Comparison of ENCODE assay signal across 22 cellular contexts in the genomic region with DNA sequence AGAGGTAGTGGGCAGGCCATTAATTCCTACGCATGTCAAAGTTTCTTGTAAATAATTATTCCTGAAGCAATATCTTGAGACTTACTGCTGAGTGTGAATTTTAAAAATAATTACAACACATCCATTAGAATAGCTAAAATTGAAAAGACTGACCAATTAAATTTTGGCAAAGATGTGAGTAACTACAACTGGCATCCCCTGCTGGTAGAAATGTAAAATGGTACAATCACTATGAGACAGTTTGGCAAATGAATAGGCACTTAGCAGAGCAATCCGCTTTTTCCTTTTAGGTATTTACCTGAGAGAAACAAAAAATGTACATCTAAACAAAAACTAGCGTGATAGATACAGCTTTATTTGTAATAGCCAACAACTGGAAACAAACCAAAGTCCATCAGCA.
DNase-seq lines count a peak whose midpoint lies in the region; ATAC-seq and TF ChIP-seq lines count a peak whose summit lies in the region.
"Had no signal": no experiment of that assay in that cellular context is flagged by ENCODE, and none has a peak within 500 bp of the region (broad histone marks: within the 10 kb centered on the region; RNA-seq: fewer than 3 reads in every experiment).

No MANE protein-coding gene starts in this region.

- H3K14ac ChIP-seq in IMR-90 (replicated peaks; ENCODE audit: low read depth, low read length), result no peak overlapping the region

- no peaks in the 10 kb centered on the region for H3K36me3 Mint-ChIP-seq in activated T-helper 17 cell treated with anti-CD3 and anti-CD28 coated beads, Interleukin-2, amount 50 U/mL, for 72 hours (ENCODE audit: low read depth)
- H3K36me3 Mint-ChIP-seq: T-cell had no signal

- no CpG with 5 or more reads among the region's 3 CpGs for WGBS in IMR-90 (ENCODE audit: extremely low coverage in 2 of 2, insufficient read length in 1 of 2), 2 experiments

- H3K27me3 ChIP-seq in BE2C (no peaks in the 10 kb centered on the region), IMR-90 (ENCODE audit: control insufficient read depth, insufficient read depth, low read length) (no peaks in the 10 kb centered on the region), kidney epithelial cell (ENCODE audit: control insufficient read depth, insufficient read depth, low read length) (no peaks in the 10 kb centered on the region)
- H3K27me3 ChIP-seq: gastrocnemius medialis, ovary, spleen, stomach had no signal

- H4K8ac ChIP-seq in IMR-90 (ENCODE audit: low read depth in 2 of 2, low read length in 2 of 2), result no peak overlapping the region

- H3K4me1 ChIP-seq in BE2C (peaks cover 10% of the 10 kb centered on the region), IMR-90 (ENCODE audit: control insufficient read depth, insufficient read depth, low read length) (no peaks in the 10 kb centered on the region)
- H3K4me1 ChIP-seq: gastrocnemius medialis, spleen, stomach had no signal

- no peak overlapping the region for H2BK5ac ChIP-seq in IMR-90 (ENCODE audit: low read depth, low read length, poor library complexity, severe bottlenecking)

- no peak overlapping the region for H3K56ac ChIP-seq in IMR-90 (ENCODE audit: extremely low read depth, insufficient read depth, low read length)

- no peak overlapping the region for H3K4me3 ChIP-seq in BE2C (ENCODE audit: low read depth, low read length)
- no peak overlapping the region for H3K4me3 ChIP-seq in IMR-90 (ENCODE audit: insufficient read depth, low read depth, low read length)
- H3K4me3 ChIP-seq in astrocyte of the spinal cord (ENCODE audit: low read depth, low read length), result no peak overlapping the region
- no peak overlapping the region for H3K4me3 ChIP-seq in kidney epithelial cell (ENCODE audit: low read depth, low read length)
- H3K4me3 ChIP-seq: gastrocnemius medialis, ovary, spleen, stomach had no signal

- no peak overlapping the region for H3K27ac Mint-ChIP-seq in activated T-helper 17 cell treated with anti-CD3 and anti-CD28 coated beads, Interleukin-2, amount 50 U/mL, for 72 hours
- H3K27ac Mint-ChIP-seq: activated B cell treated with CpG ODN at 0.5 μM for 24 hours, T-cell had no signal

- H3K79me1 ChIP-seq in IMR-90 (ENCODE audit: low read depth in 1 of 2, low read length in 2 of 2), result no peaks in the 10 kb centered on the region

- no TSS peak for BruUV-seq in IMR-90 (replicated peaks; lab: Mats Ljungman, UMichigan)

- TF ChIP-seq RAD21 in IMR-90 (IDR thresholded peaks at IDR 0.05; ENCODE audit: low read length), result no peak

- no peaks in the 10 kb centered on the region for H3K9me1 ChIP-seq in IMR-90 (ENCODE audit: insufficient read depth, low read length)

- no peaks in the 10 kb centered on the region for H4K20me1 ChIP-seq in IMR-90 (ENCODE audit: insufficient read depth, low read length)

- H3K4me1 Mint-ChIP-seq in activated T-helper 17 cell treated with anti-CD3 and anti-CD28 coated beads, Interleukin-2, amount 50 U/mL, for 72 hours, result no peaks in the 10 kb centered on the region
- H3K4me1 Mint-ChIP-seq: activated B cell treated with CpG ODN at 0.5 μM for 24 hours, T-cell had no signal

- H2BK15ac ChIP-seq in IMR-90 (ENCODE audit: low read depth, low read length), result no peak overlapping the region

- no peak overlapping the region for H2BK120ac ChIP-seq in IMR-90 (ENCODE audit: low read depth, low read length)

- dilution Hi-C loops in IMR-90 (cut with HindIII; ENCODE audit: low sequenced_read_pairs, unreplicated experiment), result no loop called here

- intact Hi-C loops in IMR-90 (cut with micrococcal nuclease), result no loop called here

- H3K9ac ChIP-seq in IMR-90 (ENCODE audit: low read depth, low read length), result no peak overlapping the region

- POLR2A ChIA-PET in IMR-90 (lab: Charles Lee; ENCODE audit: unreplicated experiment), result no interaction called here

- no peaks in the 10 kb centered on the region for H3K9me3 ChIP-seq in BE2C
- H3K9me3 ChIP-seq in IMR-90 (ENCODE audit: control insufficient read depth, insufficient read depth, low read length), result no peaks in the 10 kb centered on the region
- H3K9me3 ChIP-seq: gastrocnemius medialis, ovary, spleen, stomach had no signal

- no peak overlapping the region for H3K4ac ChIP-seq in IMR-90 (ENCODE audit: low read depth, low read length)

- TF ChIP-seq CTCF in BE2C (IDR thresholded peaks at IDR 0.05; ENCODE audit: low read depth, low read length) (peak; percentile 46), IMR-90 (conservative IDR thresholded peaks at IDR 0.05; ENCODE audit: low read depth, low read length) (0 out of 2 replicates have a peak, but pooled peaks have one; percentile 20), astrocyte of the spinal cord (IDR thresholded peaks at IDR 0.05; ENCODE audit: low read depth, low read length) (peak; percentile 12), kidney epithelial cell (IDR thresholded peaks at IDR 0.05; ENCODE audit: insufficient read depth, low read length, poor library complexity, severe bottlenecking) (peak; percentile 13)

- no peak for TF ChIP-seq POLR2A in IMR-90 (IDR thresholded peaks at IDR 0.05; ENCODE audit: low read depth, low read length)

- H3K9me3 Mint-ChIP-seq in activated T-helper 17 cell treated with anti-CD3 and anti-CD28 coated beads, Interleukin-2, amount 50 U/mL, for 72 hours, result peaks cover 14% of the 10 kb centered on the region

- no peak overlapping the region for H2BK20ac ChIP-seq in IMR-90 (ENCODE audit: low read depth, low read length)

- no peaks in the 10 kb centered on the region for H3K27me3 Mint-ChIP-seq in activated T-helper 17 cell treated with anti-CD3 and anti-CD28 coated beads, Interleukin-2, amount 50 U/mL, for 72 hours
- H3K27me3 Mint-ChIP-seq: activated B cell treated with CpG ODN at 0.5 μM for 24 hours, T-cell had no signal

- H3K27ac ChIP-seq in IMR-90 (ENCODE audit: insufficient read depth, low read length), result no peak overlapping the region
- H3K27ac ChIP-seq: gastrocnemius medialis, ovary, spleen, stomach had no signal

- no peak overlapping the region for H3K4me3 Mint-ChIP-seq in activated T-helper 17 cell treated with anti-CD3 and anti-CD28 coated beads, Interleukin-2, amount 50 U/mL, for 72 hours
- H3K4me3 Mint-ChIP-seq: activated B cell treated with CpG ODN at 0.5 μM for 24 hours, T-cell had no signal

- in situ Hi-C loops in IMR-90 (cut with MboI; ENCODE audit: low sequenced_read_pairs), result no loop called here
- in situ Hi-C loops in astrocyte of the spinal cord (cut with HindIII; ENCODE audit: low sequenced_read_pairs), result no loop called here

- no peak overlapping the region for H4K5ac ChIP-seq in IMR-90 (ENCODE audit: low read depth, low read length)

- DNase-seq in BE2C (no peak), IMR-90 (no peak), astrocyte of the spinal cord (ENCODE audit: low read depth, low spot score) (no peak), kidney epithelial cell (ENCODE audit: low read depth) (no peak)
- no peak for DNase-seq in activated CD4-positive, alpha-beta T cell treated with anti-CD3 and anti-CD28 coated beads, Interleukin-2, amount 50 U/mL, for 48 hours
- DNase-seq: activated B cell treated with CpG ODN at 0.5 μM for 24 hours; activated CD8-positive, alpha-beta memory T cell treated with anti-CD3 and anti-CD28 coated beads, Interleukin-2, amount 50 U/mL, for 4 hours; activated naive CD4-positive, alpha-beta T cell treated with anti-CD3 and anti-CD28 coated beads, Interleukin-2, amount 50 U/mL, for 16 hours; DMS79 treated with DMSO at 0.1 percent for 48 hours; effector memory CD4-positive, alpha-beta T cell; gastrocnemius medialis; islet precursor cell; NCI-H1092; NCI-H2227 treated with DMSO at 0.1 percent for 48 hours; OCI-M1; ovary; spleen; stomach; T-cell had no signal

- CTCF ChIA-PET in IMR-90 (lab: Yijun Ruan, JAX), result no interaction called here

- H3K36me3 ChIP-seq in BE2C (no peaks in the 10 kb centered on the region), IMR-90 (ENCODE audit: control insufficient read depth, insufficient read depth, low read length) (no peaks in the 10 kb centered on the region), kidney epithelial cell (ENCODE audit: control insufficient read depth, insufficient read depth, low read length) (no peaks in the 10 kb centered on the region)
- H3K36me3 ChIP-seq: gastrocnemius medialis, ovary, spleen, stomach had no signal

- H4K91ac ChIP-seq in IMR-90 (ENCODE audit: insufficient read depth, low read depth, low read length), result no peak overlapping the region

- H2AFZ ChIP-seq in IMR-90 (replicated peaks; ENCODE audit: low read length, poor library complexity), result no peak overlapping the region

- H2AK5ac ChIP-seq in IMR-90 (ENCODE audit: low read depth, low read length), result no peak overlapping the region

- ATAC-seq in IMR-90 (ENCODE audit: low read depth) (no peak), GM19351 (IDR thresholded peaks at IDR 0.05; ENCODE audit: unreplicated experiment) (no peak), HG03039 (IDR thresholded peaks at IDR 0.05; ENCODE audit: unreplicated experiment) (no peak)
- no peak for ATAC-seq in activated T-helper 17 cell treated with anti-CD3 and anti-CD28 coated beads, Interleukin-2, amount 50 U/mL, for 72 hours (replicated peaks)
- ATAC-seq: gastrocnemius medialis, T-cell had no signal

- H3K23ac ChIP-seq in IMR-90 (ENCODE audit: low read depth, low read length), result no peak overlapping the region

- H2AK9ac ChIP-seq in IMR-90 (replicated peaks; ENCODE audit: low read depth, low read length, poor library complexity), result no peak overlapping the region

- H3K18ac ChIP-seq in IMR-90 (ENCODE audit: low read depth, low read length), result no peak overlapping the region

- no peak overlapping the region for H3K4me2 ChIP-seq in IMR-90 (ENCODE audit: low read depth, low read length)

TF ChIP-seq in IMR-90, 13 proteins besides CTCF, POLR2A, EP300 and RAD21 (continues in another document):
- TF ChIP-seq CEBPB (IDR thresholded peaks at IDR 0.05; ENCODE audit: low read depth, low read length) (no peak), MXI1 (IDR thresholded peaks at IDR 0.05; ENCODE audit: borderline replicate concordance, low read depth, low read length) (no peak), MAFK (IDR thresholded peaks at IDR 0.05; ENCODE audit: low read depth, low read length) (no peak), CHD1 (IDR thresholded peaks at IDR 0.05; ENCODE audit: low read depth, low read length) (no peak), RCOR1 (IDR thresholded peaks at IDR 0.05; ENCODE audit: insufficient replicate concordance, low read length) (no peak), RFX5 (IDR thresholded peaks at IDR 0.05; ENCODE audit: low read depth, low read length) (no peak), MAZ (IDR thresholded peaks at IDR 0.05; ENCODE audit: borderline replicate concordance, low read depth, low read length) (no peak)
- TF ChIP-seq, protein P1, sequence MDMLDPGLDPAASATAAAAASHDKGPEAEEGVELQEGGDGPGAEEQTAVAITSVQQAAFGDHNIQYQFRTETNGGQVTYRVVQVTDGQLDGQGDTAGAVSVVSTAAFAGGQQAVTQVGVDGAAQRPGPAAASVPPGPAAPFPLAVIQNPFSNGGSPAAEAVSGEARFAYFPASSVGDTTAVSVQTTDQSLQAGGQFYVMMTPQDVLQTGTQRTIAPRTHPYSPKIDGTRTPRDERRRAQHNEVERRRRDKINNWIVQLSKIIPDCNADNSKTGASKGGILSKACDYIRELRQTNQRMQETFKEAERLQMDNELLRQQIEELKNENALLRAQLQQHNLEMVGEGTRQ (IDR thresholded peaks at IDR 0.05; ENCODE audit: low read depth, low read length), result no peak
